Comparison of ENCODE assay signal across 8 cellular contexts in the genomic region with DNA sequence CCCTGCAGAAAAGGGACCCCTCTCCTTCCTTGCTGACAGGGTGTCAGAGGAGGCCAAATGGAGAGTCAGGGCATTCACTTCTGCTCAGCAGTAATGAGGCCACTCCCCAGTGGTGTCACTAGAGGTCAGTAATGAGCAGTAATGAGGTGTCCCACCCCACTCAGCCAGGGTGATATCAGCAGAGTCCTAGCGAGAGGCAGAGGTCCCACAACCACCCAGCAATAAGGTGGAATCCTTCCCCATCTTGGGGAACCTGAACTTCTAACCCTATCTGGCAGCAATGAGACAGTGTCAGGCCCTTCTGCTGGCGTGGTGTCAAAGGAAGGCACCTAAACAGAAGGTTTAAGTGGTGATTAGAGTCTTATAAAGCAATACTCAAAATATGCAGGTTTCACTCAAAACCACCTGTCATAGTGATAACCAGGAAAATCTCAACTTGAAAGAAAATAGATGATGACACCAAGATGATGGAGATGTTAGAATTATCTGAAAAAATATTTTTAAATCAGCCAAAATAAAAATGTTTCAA. TPM values are rescaled to one million over a fixed set of nuclear protein-coding genes. Genes with fewer than 3 reads are reported as not detected.
A peak's percentile ranks its signal among the peaks of the same experiment; 100 is the strongest.
DNase-seq lines count a peak whose midpoint lies in the region; ATAC-seq, FAIRE-seq and TF ChIP-seq lines count a peak whose summit lies in the region.

No MANE protein-coding gene starts in this region.

- TF ChIP-seq CTCF in GM10248 (IDR thresholded peaks at IDR 0.05; ENCODE audit: control extremely low read depth, extremely low read depth, low read depth, missing control alignments), result peak; percentile 83
- peak; percentile 70 to 76 (median 76) for TF ChIP-seq CTCF in GM12878 (IDR thresholded peaks at IDR 0.05 in 2 of 3, conservative IDR thresholded peaks at IDR 0.05 in 1 of 3; ENCODE audit: control insufficient read depth in 2 of 3, extremely low read depth in 1 of 3, insufficient read depth in 1 of 3, low read depth in 3 of 3, low read length in 3 of 3)
- peak; percentile 70 for TF ChIP-seq CTCF in kidney epithelial cell (IDR thresholded peaks at IDR 0.05; ENCODE audit: insufficient read depth, low read length, poor library complexity, severe bottlenecking)
- peak in 5 of 7 experiments; percentile 35 to 65 (median 57) for TF ChIP-seq CTCF in stomach (IDR thresholded peaks at IDR 0.05)

- ATAC-seq in GM21390 (IDR thresholded peaks at IDR 0.05; ENCODE audit: unreplicated experiment) (peak; percentile 99), HG03558 (IDR thresholded peaks at IDR 0.05; ENCODE audit: extremely low read depth, unreplicated experiment) (peak; percentile 79), GM12878 (peak; percentile 99)

- H3K79me2 ChIP-seq in GM12878 (ENCODE audit: control insufficient read depth, insufficient read depth, low read length), result no peaks in the 10 kb centered on the region

- H4K20me1 ChIP-seq in GM12878 (ENCODE audit: control insufficient read depth, insufficient read depth), result no peaks in the 10 kb centered on the region

- H2AFZ ChIP-seq in GM12878 (ENCODE audit: control insufficient read depth, low read depth, low read length), result no peak overlapping the region

- no peak overlapping the region for H3K27ac ChIP-seq in SJSA1
- H3K27ac ChIP-seq in GM12878 (ENCODE audit: control insufficient read depth, insufficient read depth), result no peak overlapping the region
- H3K27ac ChIP-seq in stomach, result no peak overlapping the region

- RAD21 ChIA-PET in GM12878 (lab: Charles Lee; ENCODE audit: unreplicated experiment), result no interaction called here

- TF ChIP-seq EP300 in GM12878 (IDR thresholded peaks at IDR 0.05; ENCODE audit: borderline replicate concordance in 1 of 2, control insufficient read depth in 1 of 2, low read depth in 2 of 2, low read length in 2 of 2), result no peak
- TF ChIP-seq EP300 in stomach (IDR thresholded peaks at IDR 0.05), result no peak

- no TSS peak for BruUV-seq in GM12878 (replicated peaks; lab: Mats Ljungman, UMichigan)

- in situ Hi-C loops in GM12878 (cut with MboI), result no loop called here

- intact Hi-C loops in GM12878 (cut with micrococcal nuclease; ENCODE audit: unreplicated experiment), result no loop called here
- intact Hi-C loops in stomach (cut with DNase I; ENCODE audit: low total_unique reads), result loop anchor here (10.0 kb wide), 1 partner anchor 49 kb away; no protein-coding TSS in a partner anchor

- H3K4me2 ChIP-seq in GM12878 (ENCODE audit: control insufficient read depth, insufficient read depth), result 0 out of 2 replicates have a peak overlapping the region, but pooled peaks have one; percentile 42

- H3K27me3 ChIP-seq in SJSA1 (replicated peaks) (no peaks in the 10 kb centered on the region; the same call in 1 of the 2 replicates), GM12878 (replicated peaks in 1 of 2; ENCODE audit: control insufficient read depth in 2 of 2, insufficient read depth in 2 of 2, low read length in 1 of 2) (no peaks in the 10 kb centered on the region), kidney epithelial cell (ENCODE audit: control insufficient read depth, insufficient read depth, low read length) (no peaks in the 10 kb centered on the region), stomach (peaks cover 0 to 15% (median 2%) of the 10 kb centered on the region in 3 donors)

- H3K36me3 ChIP-seq in SJSA1 (no peaks in the 10 kb centered on the region), GM12878 (ENCODE audit: control insufficient read depth in 2 of 2, insufficient read depth in 2 of 2, low read length in 1 of 2) (no peaks in the 10 kb centered on the region), kidney epithelial cell (ENCODE audit: control insufficient read depth, insufficient read depth, low read length) (no peaks in the 10 kb centered on the region), stomach (no peaks in the 10 kb centered on the region)

- CTCF ChIA-PET in GM10248 (lab: Yijun Ruan, JAX) (interaction anchor here (1.4 kb wide), 1 partner anchor 10 kb away, joined by 5 read pairs; no protein-coding TSS in a partner anchor), GM12878 (lab: Yijun Ruan, JAX) (no interaction called here)

- peak; percentile 74 for FAIRE-seq in GM12878 (lab: Jason Lieb, UNC)

- H3K9me3 ChIP-seq in SJSA1 (replicated peaks) (no peaks in the 10 kb centered on the region), GM12878 (replicated peaks; ENCODE audit: control insufficient read depth, insufficient read depth, low read length) (no peaks in the 10 kb centered on the region; the same call in 2 of the 3 replicates), stomach (peaks cover 0 to 22% (median 14%) of the 10 kb centered on the region in 4 donors)

- TF ChIP-seq RAD21 in GM12878 (IDR thresholded peaks at IDR 0.05; ENCODE audit: insufficient read depth, low read depth, low read length), result peak; percentile 47

- H3K9ac ChIP-seq in GM12878 (ENCODE audit: control insufficient read depth, insufficient read depth, low read length), result no peak overlapping the region

- no peak overlapping the region for H3K4me3 ChIP-seq in SJSA1
- no peak overlapping the region for H3K4me3 ChIP-seq in GM12878
- no peak overlapping the region for H3K4me3 ChIP-seq in kidney epithelial cell (ENCODE audit: low read depth, low read length)
- no peak overlapping the region for H3K4me3 ChIP-seq in stomach

- POLR2A ChIA-PET in GM10248 (lab: Yijun Ruan, JAX) (no interaction called here), GM12878 (lab: Charles Lee) (no interaction called here)

- WGBS in GM12878 (ENCODE audit: insufficient coverage, insufficient replicate concordance, low lambda C conversion rate, missing lambda C conversion rate), result 2% methylated on average over 2 of the region's 2 CpGs
- WGBS in stomach, 5 donors, result 5 to 22% (median 12%) methylated on average over 2 of the region's 2 CpGs

- SMC1A ChIA-PET in GM12878 (lab: Charles Lee; ENCODE audit: uncharacterized antibody, unreplicated experiment), result no interaction called here

- DNase-seq in GM10248 (ENCODE audit: extremely low spot score) (peak; percentile 76), SJSA1 (ENCODE audit: low read depth in 1 of 2, low spot score in 2 of 2) (peak; percentile 28 to 61), GM12878 (ENCODE audit: low read depth, low spot score) (peak; percentile 25), kidney epithelial cell (ENCODE audit: low read depth) (no peak), stomach (peak; percentile 68), 8988T (no peak)

- no peaks in the 10 kb centered on the region for H3K4me1 ChIP-seq in SJSA1 (replicated peaks)
- H3K4me1 ChIP-seq in GM12878 (ENCODE audit: control insufficient read depth, insufficient read depth, low read length), result no peaks in the 10 kb centered on the region
- H3K4me1 ChIP-seq in stomach, result no peaks in the 10 kb centered on the region

- no peak for TF ChIP-seq POLR2A in GM12878 (IDR thresholded peaks at IDR 0.05; ENCODE audit: low read depth, low read length)
- no peak for TF ChIP-seq POLR2A in stomach (IDR thresholded peaks at IDR 0.05)

TF ChIP-seq in GM12878, 131 proteins besides CTCF, POLR2A, EP300 and RAD21:
- peak; percentile 52 for TF ChIP-seq SMC3 (IDR thresholded peaks at IDR 0.05; ENCODE audit: borderline replicate concordance, low read length)
- TF ChIP-seq ESRRA (IDR thresholded peaks at IDR 0.05; ENCODE audit: low read length), result no peak

RNA-seq across cellular contexts. Expression of a gene that starts 12.9 kb away (rescaled TPM):
- total RNA-seq in SJSA1 (2014; rRNA removed; shearing (Covaris generic)), result 0.11 TPM in 1 of 2 replicates, not detected in the other
- total RNA-seq in GM12878 (2013; cell fraction: nucleolus; rRNA removed), result 0.15 and 0.39 TPM in 2 replicates
- total RNA-seq in GM12878 (2014; rRNA removed), result not detected in 2 replicates
- not detected in 2 replicates for total RNA-seq in GM12878 (2014; rRNA removed; fragmentation: Illumina TruSeq; extraction: Trizol)
- total RNA-seq in GM12878 (2021), result not detected in 2 replicates
- polyA plus RNA-seq in GM12878 (2011; ENCODE audit: low read depth), result not detected
- polyA plus RNA-seq in GM12878 (2011; rRNA removed), result 1.6 and 1.8 TPM in 2 replicates
- polyA plus RNA-seq in GM12878 (2011; cell fraction: cytosol; rRNA removed), result 1.8 and 2.3 TPM in 2 replicates
- 6.7 and 7.8 TPM in 2 replicates for polyA plus RNA-seq in GM12878 (2011; cell fraction: nucleus; rRNA removed)
- 0.04 and 0.11 TPM in 2 replicates for polyA plus RNA-seq in GM12878 (2012)
- not detected in 2 replicates for polyA plus RNA-seq in GM12878 (2014; fragmentation: Illumina TruSeq; extraction: Trizol)
- polyA plus RNA-seq in GM12878 (2014; fragmentation: Nextera tagmentation; extraction: Ambion mirVana), result under 1 TPM in 1 of 2 experiments, not detected in 1; 0.04 TPM
- not detected in 2 replicates for polyA plus RNA-seq in GM12878 (2014; rRNA removed)
- not detected for polyA plus RNA-seq in GM12878 (2016; fragmentation: Nextera tagmentation; extraction: Ambion mirVana)
- polyA minus RNA-seq in GM12878 (2011; rRNA and poly(A)+ RNA removed), result 3.8 and 6.2 TPM in 2 replicates
- polyA minus RNA-seq in GM12878 (2011; cell fraction: cytosol; rRNA and poly(A)+ RNA removed), result 0.73 and 1.5 TPM in 2 replicates
- polyA minus RNA-seq in GM12878 (2011; cell fraction: nucleus; rRNA and poly(A)+ RNA removed), result 3.7 and 6.9 TPM in 2 replicates
- under 0.01 and 0.29 TPM in 2 replicates for total RNA-seq in kidney epithelial cell
- under 1 TPM in 2 of 5 donors, not detected in 3; 0.55 to 0.89 TPM for total RNA-seq in stomach
- polyA plus RNA-seq in stomach, result under 1 TPM in 2 of 3 donors, not detected in 1; 0.12 to 0.75 TPM

Comparison
In these comparisons a context has a peak if more than half of its experiments do, and no peak if none do; other contexts are left out.
1. DNase-seq: peak in GM10248 (single experiment), SJSA1 (2 of 2), GM12878 (single experiment) and stomach (single experiment); none in kidney epithelial cell (single experiment) and 8988T (single experiment).
2. Peak in every context shown above with its lines, with median percentiles within 50 percentile points of each other: CTCF ChIP-seq and ATAC-seq.